ENCODE assay signal across 14 cellular contexts in genomic region chr15:70269991-70270751, GRCh38.
DNase-seq lines count a peak whose midpoint lies in the region; ATAC-seq and TF ChIP-seq lines count a peak whose summit lies in the region.
"Had no signal": no experiment of that assay in that cellular context is flagged by ENCODE, and none has a peak within 500 bp of the region (broad histone marks: within the 10 kb centered on the region; RNA-seq: fewer than 3 reads in every experiment).

No MANE protein-coding gene starts in this region.

- no peak overlapping the region for H3K4me3 Mint-ChIP-seq in activated naive CD4-positive, alpha-beta T cell treated with anti-CD3 and anti-CD28 coated beads for 36 hours
- H3K4me3 Mint-ChIP-seq in activated naive CD4-positive, alpha-beta T cell treated with anti-CD3 and anti-CD28 coated beads, Interleukin-2, amount 10 ng/mL, durations not matched to agents 7 days and 5 days = no peak overlapping the region
- H3K4me3 Mint-ChIP-seq: activated naive CD4-positive, alpha-beta T cell treated with anti-CD3 and anti-CD28 coated beads, Interleukin-2, amount 50 U/mL, for 24 hours; stimulated activated naive CD8-positive, alpha-beta T cell treated with anti-CD3 and anti-CD28 coated beads, Interleukin-15, Interleukin-2, amounts not matched to agents 100 ng/mL and 50 ng/mL, for 24 hours had no signal

- TF ChIP-seq EP300 in upper lobe of left lung (IDR thresholded peaks at IDR 0.05) = peak in 1 of 4 donors; percentile 16

- WGBS in adrenal gland, 4 donors = 61 to 76% (median 67%) methylated on average over 4 to 10 of the region's 10 CpGs
- WGBS in upper lobe of left lung, 2 donors = 48 to 59% methylated on average over 6 to 10 of the region's 10 CpGs

- no peaks in the 10 kb centered on the region for H3K9me3 ChIP-seq in adrenal gland (replicated peaks in 1 of 3)
- H3K9me3 ChIP-seq in right atrium auricular region = no peaks in the 10 kb centered on the region
- H3K9me3 ChIP-seq in upper lobe of left lung = no peaks in the 10 kb centered on the region
- H3K9me3 ChIP-seq: SJCRH30 had no signal

- H3K27ac ChIP-seq in adrenal gland = peak overlapping the region in 2 of 5 donors; percentile 68 to 85
- H3K27ac ChIP-seq in right atrium auricular region = peak overlapping the region; percentile 42 to 50
- H3K27ac ChIP-seq in upper lobe of left lung = peak overlapping the region; percentile 47 to 76 (median 55)
- H3K27ac ChIP-seq: SJCRH30 had no signal

- H3K4me1 Mint-ChIP-seq in activated naive CD4-positive, alpha-beta T cell treated with anti-CD3 and anti-CD28 coated beads for 36 hours (ENCODE audit: low read depth) = peaks cover 35% of the 10 kb centered on the region
- peaks cover 16% of the 10 kb centered on the region for H3K4me1 Mint-ChIP-seq in activated naive CD4-positive, alpha-beta T cell treated with anti-CD3 and anti-CD28 coated beads, Interleukin-2, amount 10 ng/mL, durations not matched to agents 7 days and 5 days

- no peak for ATAC-seq in upper lobe of left lung (ENCODE audit: low FRiP score in 2 of 2)

- no peaks in the 10 kb centered on the region for H3K36me3 ChIP-seq in adrenal gland (replicated peaks in 1 of 2)
- no peaks in the 10 kb centered on the region for H3K36me3 ChIP-seq in right atrium auricular region
- no peaks in the 10 kb centered on the region for H3K36me3 ChIP-seq in upper lobe of left lung
- H3K36me3 ChIP-seq: SJCRH30 had no signal

- no peak for TF ChIP-seq CTCF in adrenal gland (IDR thresholded peaks at IDR 0.05)
- no peak for TF ChIP-seq CTCF in right atrium auricular region (IDR thresholded peaks at IDR 0.05)
- TF ChIP-seq CTCF in upper lobe of left lung (IDR thresholded peaks at IDR 0.05) = no peak

- H3K27me3 ChIP-seq in adrenal gland = no peaks in the 10 kb centered on the region
- H3K27me3 ChIP-seq in right atrium auricular region = no peaks in the 10 kb centered on the region
- H3K27me3 ChIP-seq in upper lobe of left lung = no peaks in the 10 kb centered on the region

- POLR2A ChIA-PET in HEK293T (lab: Yijun Ruan, JAX) = interaction anchor here (0.7 to 1.5 kb wide), 3 partner anchors 15 to 171 kb away, joined by 3 to 4 read pairs (median 3); no protein-coding TSS in a partner anchor

- H3K36me3 Mint-ChIP-seq in activated naive CD4-positive, alpha-beta T cell treated with anti-CD3 and anti-CD28 coated beads for 36 hours (ENCODE audit: low read depth) = no peaks in the 10 kb centered on the region
- no peaks in the 10 kb centered on the region for H3K36me3 Mint-ChIP-seq in activated naive CD4-positive, alpha-beta T cell treated with anti-CD3 and anti-CD28 coated beads, Interleukin-2, amount 10 ng/mL, durations not matched to agents 7 days and 5 days
- H3K36me3 Mint-ChIP-seq: activated naive CD4-positive, alpha-beta T cell treated with anti-CD3 and anti-CD28 coated beads, Interleukin-2, amount 50 U/mL, for 24 hours had no signal

- H3K4me3 ChIP-seq in adrenal gland = no peak overlapping the region
- H3K4me3 ChIP-seq in right atrium auricular region = no peak overlapping the region
- no peak overlapping the region for H3K4me3 ChIP-seq in upper lobe of left lung
- H3K4me3 ChIP-seq: SJCRH30 had no signal

- H3K27me3 Mint-ChIP-seq in activated naive CD4-positive, alpha-beta T cell treated with anti-CD3 and anti-CD28 coated beads for 36 hours (ENCODE audit: low read depth) = peaks cover 3% of the 10 kb centered on the region
- H3K27me3 Mint-ChIP-seq in activated naive CD4-positive, alpha-beta T cell treated with anti-CD3 and anti-CD28 coated beads, Interleukin-2, amount 10 ng/mL, durations not matched to agents 7 days and 5 days = peaks cover 67% of the 10 kb centered on the region

- H3K9me3 Mint-ChIP-seq in activated naive CD4-positive, alpha-beta T cell treated with anti-CD3 and anti-CD28 coated beads for 36 hours = no peaks in the 10 kb centered on the region
- no peaks in the 10 kb centered on the region for H3K9me3 Mint-ChIP-seq in activated naive CD4-positive, alpha-beta T cell treated with anti-CD3 and anti-CD28 coated beads, Interleukin-2, amount 10 ng/mL, durations not matched to agents 7 days and 5 days
- H3K9me3 Mint-ChIP-seq: activated naive CD4-positive, alpha-beta T cell treated with anti-CD3 and anti-CD28 coated beads, Interleukin-2, amount 50 U/mL, for 24 hours; stimulated activated naive CD8-positive, alpha-beta T cell treated with anti-CD3 and anti-CD28 coated beads, Interleukin-15, Interleukin-2, amounts not matched to agents 100 ng/mL and 50 ng/mL, for 24 hours had no signal

- TF ChIP-seq POLR2A in adrenal gland (IDR thresholded peaks at IDR 0.05) (no peak), upper lobe of left lung (IDR thresholded peaks at IDR 0.05) (peak in 1 of 4 donors; percentile 29)

- peak; percentile 20 for DNase-seq in activated naive CD4-positive, alpha-beta T cell treated with anti-CD3 and anti-CD28 coated beads for 36 hours
- no peak for DNase-seq in activated naive CD4-positive, alpha-beta T cell treated with anti-CD3 and anti-CD28 coated beads, Interleukin-2, amount 10 ng/mL, durations not matched to agents 7 days and 5 days
- DNase-seq in adrenal gland = peak; percentile 45 to 75 (median 60)
- no peak for DNase-seq in right atrium auricular region (ENCODE audit: low spot score)
- DNase-seq in upper lobe of left lung = peak in 1 of 2 donors; percentile 51
- DNase-seq in NCI-H146 (lab: John Stamatoyannopoulos, UW) = no peak
- DNase-seq in HEK293T (ENCODE audit: extremely low spot score) = no peak
- DNase-seq in islet precursor cell = no peak
- DNase-seq: activated CD4-positive, alpha-beta T cell treated with anti-CD3 and anti-CD28 coated beads, Interleukin-2, amount 50 U/mL, for 1 hour; mesendoderm; MM.1S; SJCRH30 had no signal

- no peak overlapping the region for H3K27ac Mint-ChIP-seq in activated naive CD4-positive, alpha-beta T cell treated with anti-CD3 and anti-CD28 coated beads for 36 hours
- H3K27ac Mint-ChIP-seq in activated naive CD4-positive, alpha-beta T cell treated with anti-CD3 and anti-CD28 coated beads, Interleukin-2, amount 10 ng/mL, durations not matched to agents 7 days and 5 days = no peak overlapping the region
- H3K27ac Mint-ChIP-seq: activated naive CD4-positive, alpha-beta T cell treated with anti-CD3 and anti-CD28 coated beads, Interleukin-2, amount 50 U/mL, for 24 hours; stimulated activated naive CD8-positive, alpha-beta T cell treated with anti-CD3 and anti-CD28 coated beads, Interleukin-15, Interleukin-2, amounts not matched to agents 100 ng/mL and 50 ng/mL, for 24 hours had no signal

- intact Hi-C loops in activated naive CD4-positive, alpha-beta T cell treated with anti-CD3 and anti-CD28 coated beads for 36 hours (cut with micrococcal nuclease) = loop anchor here (10.0 kb wide), 2 partner anchors 555 to 795 kb away; no protein-coding TSS in a partner anchor
- intact Hi-C loops in adrenal gland (cut with DNase I) = no loop called here

- H3K4me1 ChIP-seq in adrenal gland (replicated peaks in 1 of 2) (peaks cover 4 to 35% of the 10 kb centered on the region in 2 donors), right atrium auricular region (peaks cover 0 to 51% of the 10 kb centered on the region in 2 donors), upper lobe of left lung (peaks cover 38 to 52% (median 43%) of the 10 kb centered on the region in 4 donors)
- H3K4me1 ChIP-seq: SJCRH30 had no signal

- CTCF ChIA-PET in activated naive CD4-positive, alpha-beta T cell treated with anti-CD3 and anti-CD28 coated beads for 36 hours (lab: Charles Lee) = interaction anchor here (1.3 kb wide), 1 partner anchor 243 kb away, joined by 3 read pairs; no protein-coding TSS in a partner anchor
- CTCF ChIA-PET in activated naive CD4-positive, alpha-beta T cell treated with anti-CD3 and anti-CD28 coated beads, Interleukin-2, amount 10 ng/mL, durations not matched to agents 7 days and 5 days (lab: Charles Lee) = interaction anchor here (0.9 kb wide), 1 partner anchor 12 kb away, joined by 4 read pairs; no protein-coding TSS in a partner anchor
- CTCF ChIA-PET in HEK293T (lab: Yijun Ruan, JAX) = interaction anchor here (1.0 to 1.1 kb wide), 2 partner anchors 197 to 808 kb away, joined by 4 to 5 read pairs; no protein-coding TSS in a partner anchor

TF ChIP-seq in HEK293T, 16 proteins besides CTCF, POLR2A, EP300 and RAD21:
- no peak for TF ChIP-seq CTBP1 (IDR thresholded peaks at IDR 0.05; ENCODE audit: borderline replicate concordance)
- no peak for TF ChIP-seq SUZ12 (IDR thresholded peaks at IDR 0.05)
- TF ChIP-seq ELF4 (IDR thresholded peaks at IDR 0.05) = no peak
- no peak for TF ChIP-seq PKNOX1 (IDR thresholded peaks at IDR 0.05)
- no peak for TF ChIP-seq ARNT (IDR thresholded peaks at IDR 0.05)
- no peak for TF ChIP-seq ZNF384 (IDR thresholded peaks at IDR 0.05)
- TF ChIP-seq FOXM1 (IDR thresholded peaks at IDR 0.05; ENCODE audit: borderline replicate concordance) = no peak

Comparison
In these comparisons a context has a peak if more than half of its experiments do, and no peak if none do; other contexts are left out.
1. DNase-seq: peak in activated naive CD4-positive, alpha-beta T cell treated with anti-CD3 and anti-CD28 coated beads for 36 hours (single experiment) and adrenal gland (7 of 7); none in activated naive CD4-positive, alpha-beta T cell treated with anti-CD3 and anti-CD28 coated beads, Interleukin-2, amount 10 ng/mL, durations not matched to agents 7 days and 5 days (single experiment), right atrium auricular region (single experiment), NCI-H146 (single experiment), HEK293T (single experiment) and islet precursor cell (single experiment).